In the genomic region with DNA sequence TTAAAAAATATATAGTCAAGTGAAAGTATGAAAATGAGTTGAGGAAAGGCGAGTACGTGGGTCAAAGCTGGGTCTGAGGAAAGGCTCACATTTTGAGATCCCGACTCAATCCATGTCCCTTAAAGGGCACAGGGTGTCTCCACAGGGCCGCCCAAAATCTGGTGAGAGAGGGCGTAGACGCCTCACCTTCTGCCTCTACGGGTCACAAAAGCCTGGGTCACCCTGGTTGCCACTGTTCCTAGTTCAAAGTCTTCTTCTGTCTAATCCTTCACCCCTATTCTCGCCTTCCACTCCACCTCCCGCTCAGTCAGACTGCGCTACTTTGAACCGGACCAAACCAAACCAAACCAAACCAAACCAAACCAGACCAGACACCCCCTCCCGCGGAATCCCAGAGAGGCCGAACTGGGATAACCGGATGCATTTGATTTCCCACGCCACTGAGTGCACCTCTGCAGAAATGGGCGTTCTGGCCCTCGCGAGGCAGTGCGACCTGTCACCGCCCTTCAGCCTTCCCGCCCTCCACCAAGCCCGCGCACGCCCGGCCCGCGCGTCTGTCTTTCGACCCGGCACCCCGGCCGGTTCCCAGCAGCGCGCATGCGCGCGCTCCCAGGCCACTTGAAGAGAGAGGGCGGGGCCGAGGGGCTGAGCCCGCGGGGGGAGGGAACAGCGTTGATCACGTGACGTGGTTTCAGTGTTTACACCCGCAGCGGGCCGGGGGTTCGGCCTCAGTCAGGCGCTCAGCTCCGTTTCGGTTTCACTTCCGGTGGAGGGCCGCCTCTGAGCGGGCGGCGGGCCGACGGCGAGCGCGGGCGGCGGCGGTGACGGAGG, we compare ENCODE assay signal across 8 cellular contexts. TPM values are rescaled to one million over a fixed set of nuclear protein-coding genes. Genes with fewer than 3 reads are reported as not detected.
DNase-seq lines count a peak whose midpoint lies in the region; ATAC-seq, FAIRE-seq and TF ChIP-seq lines count a peak whose summit lies in the region.

TSS of gene FMR1 (plus strand) at position 728 of the 831 bp plus-strand sequence. CDS start 261 bp downstream, outside the sequence.

- H3K4me3 ChIP-seq in kidney (ENCODE audit: low read length in 2 of 2) = peak within 1 kb of the TSS; percentile 61 to 76

- H3K9me3 ChIP-seq in kidney (ENCODE audit: control insufficient read depth in 1 of 2, low read length in 2 of 2) = no peaks in the 10 kb centered on the region

- intact Hi-C loops in kidney (cut with DNase I) = no loop called here

- H3K27ac ChIP-seq in kidney (ENCODE audit: low read depth in 2 of 2, low read length in 2 of 2) = peak within 1 kb of the TSS; percentile 95 to 96

- no peak for FAIRE-seq in kidney (lab: Jason Lieb, UNC)

- no peaks in the 10 kb centered on the region for H3K4me1 ChIP-seq in kidney (ENCODE audit: control insufficient read depth in 1 of 2, insufficient read depth in 1 of 2, low read depth in 1 of 2, low read length in 2 of 2)

- DNase-seq in AG20443 (ENCODE audit: low spot score) (peak; percentile 98), NCI-H460 (ENCODE audit: extremely low read depth, low read depth) (peak; percentile 90), cerebellar cortex (ENCODE audit: low spot score) (peak; percentile 86), kidney (peak; percentile 97)
- peak; percentile 91 for DNase-seq in activated CD4-positive, CD25-positive, alpha-beta regulatory T cell treated with anti-CD3 and anti-CD28 coated beads, Interleukin-2, amount 50 U/mL, for 72 hours
- peak; percentile 82 to 86 for DNase-seq in stimulated activated CD4-positive, alpha-beta T cell treated with anti-CD3 and anti-CD28 coated beads, Interleukin-15, amount 100 ng/mL, for 1 hour (ENCODE audit: low read depth in 1 of 2, low spot score in 1 of 2)

- no peak for TF ChIP-seq CTCF in kidney (IDR thresholded peaks at IDR 0.05; ENCODE audit: borderline replicate concordance, extremely low read depth, insufficient read depth)

- no peaks in the 10 kb centered on the region for H3K36me3 ChIP-seq in kidney (ENCODE audit: control insufficient read depth in 1 of 2, insufficient read depth in 2 of 2, low read length in 2 of 2)

- ATAC-seq in GM19043 (IDR thresholded peaks at IDR 0.05; ENCODE audit: low read depth, unreplicated experiment) (peak; percentile 77), HG03354 (IDR thresholded peaks at IDR 0.05; ENCODE audit: poor library complexity, severe bottlenecking, unreplicated experiment) (peak; percentile 90)

- peak within 1 kb of the TSS; percentile 73 to 89 for H3K9ac ChIP-seq in kidney (ENCODE audit: low read length in 2 of 2)

RNA-seq across cellular contexts. Expression of gene FMR1, which starts in this region (rescaled TPM):
- total RNA-seq in NCI-H460 (2014; rRNA removed; shearing (Covaris generic)) = 27.4 and 34.3 TPM in 2 replicates
- polyA plus RNA-seq in NCI-H460 (2014; cell fraction: nucleus; rRNA removed) = 34.5 and 57.6 TPM in 2 replicates
- total RNA-seq in kidney = 69.0 TPM
- 23.1 TPM for polyA plus RNA-seq in kidney (ENCODE audit: insufficient read depth, low read depth, low replicate concordance)

Comparison
In these comparisons a context has a peak if more than half of its experiments do, and no peak if none do; other contexts are left out.
1. Peak in every context shown above with its lines: DNase-seq, ATAC-seq, H3K4me3 ChIP-seq and H3K27ac ChIP-seq.